In the genomic region with DNA sequence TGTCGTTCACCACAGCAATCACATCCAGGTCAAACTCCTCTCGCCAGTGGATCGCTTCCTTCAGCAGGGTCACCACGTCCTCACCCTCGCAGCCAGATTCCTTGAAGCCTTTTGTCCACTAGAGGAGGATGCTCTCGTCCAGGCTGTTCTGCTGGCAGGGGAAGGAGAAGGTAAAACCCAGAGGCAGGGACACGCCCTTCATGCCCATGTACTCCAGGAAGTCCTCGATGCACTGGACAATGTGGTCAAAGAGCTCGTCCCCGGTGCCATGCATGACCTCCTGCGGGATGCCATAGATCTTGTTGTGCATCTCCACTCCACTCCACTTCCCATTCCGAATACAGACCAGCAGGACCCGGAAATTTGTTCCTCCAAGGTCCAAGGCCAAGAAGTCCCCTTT, we compare ENCODE assay signal across 23 cellular contexts.
"Had no signal": no experiment of that assay in that cellular context is flagged by ENCODE, and none has a peak within 500 bp of the region (broad histone marks: within the 10 kb centered on the region; RNA-seq: fewer than 3 reads in every experiment).

No MANE protein-coding gene starts in this region.

- H3K4me3 ChIP-seq: coronary artery, dorsolateral prefrontal cortex, esophagus muscularis mucosa, gastroesophageal sphincter, heart left ventricle, hepatocyte, left lung, lower lobe of right lung had no signal

- H3K4me1 ChIP-seq: esophagus muscularis mucosa, foreskin keratinocyte, gastroesophageal sphincter, heart left ventricle, left lung, lower lobe of right lung had no signal

- H2AFZ ChIP-seq: hepatocyte had no signal

- H3K4me1 Mint-ChIP-seq: immature natural killer cell; naive thymus-derived CD4-positive, alpha-beta T cell had no signal

- ATAC-seq: foreskin keratinocyte; gastroesophageal sphincter; heart left ventricle; left cardiac atrium; left lung; left ventricle myocardium superior; lower lobe of right lung; naive thymus-derived CD4-positive, alpha-beta T cell had no signal

- H3K4me2 ChIP-seq: hepatocyte had no signal

- H3K36me3 ChIP-seq: esophagus muscularis mucosa, gastroesophageal sphincter, heart left ventricle, left lung, lower lobe of right lung had no signal

- H3K27ac ChIP-seq: coronary artery, dorsolateral prefrontal cortex, esophagus muscularis mucosa, foreskin keratinocyte, gastroesophageal sphincter, heart left ventricle, hepatocyte, left lung, lower lobe of right lung had no signal

- H3K27me3 ChIP-seq: esophagus muscularis mucosa, foreskin keratinocyte, gastroesophageal sphincter, heart left ventricle, hepatocyte, left lung had no signal

- DNase-seq: dermis blood vessel endothelial cell; dorsolateral prefrontal cortex; effector CD4-positive, alpha-beta T cell; effector memory CD4-positive, alpha-beta T cell; foreskin keratinocyte; heart left ventricle; hypothalamus; immature natural killer cell; islet precursor cell; left cardiac atrium; left lung; left ventricle myocardium superior; lower lobe of right lung; mesenchymal stem cell; midbrain; naive thymus-derived CD4-positive, alpha-beta T cell had no signal

- H3K36me3 Mint-ChIP-seq: immature natural killer cell; naive thymus-derived CD4-positive, alpha-beta T cell had no signal

- H3K27me3 Mint-ChIP-seq: naive thymus-derived CD4-positive, alpha-beta T cell had no signal

- H3K4me3 Mint-ChIP-seq: immature natural killer cell; naive thymus-derived CD4-positive, alpha-beta T cell had no signal

- FAIRE-seq: colon, endothelial cell of umbilical vein, frontal cortex had no signal

- H3K27ac Mint-ChIP-seq: immature natural killer cell; naive thymus-derived CD4-positive, alpha-beta T cell had no signal

- H3K9me3 ChIP-seq: esophagus muscularis mucosa, gastroesophageal sphincter, heart left ventricle, left lung, lower lobe of right lung had no signal

- H3K79me2 ChIP-seq: hepatocyte had no signal
